ENCODE assay signal across 8 cellular contexts in the genomic region with DNA sequence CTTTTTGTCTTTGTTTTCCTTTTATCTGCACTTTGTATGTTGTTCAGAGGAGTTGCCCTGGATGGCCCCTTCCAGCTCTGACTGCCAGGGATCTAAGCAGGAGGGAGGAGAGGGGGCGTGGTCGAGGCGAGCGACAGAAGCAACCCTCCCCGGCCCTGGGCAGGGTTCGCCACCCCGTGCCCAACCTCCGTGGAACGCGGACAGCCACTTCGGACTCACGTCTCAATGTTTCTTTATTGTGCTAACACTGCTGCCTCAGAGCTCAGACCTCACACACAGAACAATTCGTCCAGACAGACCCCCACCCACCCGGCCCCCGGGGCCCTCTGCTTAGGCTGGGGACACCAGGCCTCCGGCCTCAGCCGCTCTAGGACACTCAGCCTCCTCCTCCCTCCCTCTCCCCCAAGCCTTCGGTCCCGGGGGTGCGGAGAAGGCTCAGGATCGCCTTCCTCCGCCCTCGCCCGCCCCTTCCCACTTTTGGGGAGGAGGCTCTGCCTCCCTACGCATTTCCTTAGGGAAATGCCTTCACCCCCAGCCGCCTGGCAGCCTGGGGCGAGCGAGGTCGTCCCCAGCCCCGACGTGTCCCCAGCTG. TPM values are rescaled to one million over a fixed set of nuclear protein-coding genes. Genes with fewer than 3 reads are reported as not detected.
DNase-seq lines count a peak whose midpoint lies in the region; ATAC-seq and TF ChIP-seq lines count a peak whose summit lies in the region.

No MANE protein-coding gene starts in this region.

- in situ Hi-C loops in HAP-1 (cut with MboI; ENCODE audit: low sequenced_read_pairs): no loop called here
- in situ Hi-C loops in gastrocnemius medialis (cut with MboI; ENCODE audit: low sequenced_read_pairs in 4 of 4): loop anchor here in 1 of 4 donors (10.0 kb wide), 1 partner anchor 49 kb away; a partner anchor contains a TSS

- intact Hi-C loops in gastrocnemius medialis (cut with DNase I; ENCODE audit: low total_unique reads): loop anchor here (2.0 to 10.0 kb wide), 3 partner anchors 25 to 73 kb away; a partner anchor contains a TSS

- ATAC-seq in gastrocnemius medialis: peak; percentile 70 to 79

- POLR2A ChIA-PET in RWPE1 (lab: Yijun Ruan, JAX; ENCODE audit: low non-redundant PET): no interaction called here

- H3K9me3 ChIP-seq in HAP-1 (no peaks in the 10 kb centered on the region), gastrocnemius medialis (no peaks in the 10 kb centered on the region)

- H3K4me3 ChIP-seq in HAP-1 (peak overlapping the region; percentile 28), cardiac fibroblast (replicated peaks in 1 of 2; ENCODE audit: low read depth in 2 of 2, low read length in 2 of 2) (peak overlapping the region; percentile 64 to 68), gastrocnemius medialis (peak overlapping the region; percentile 69 to 99 (median 82))

- H3K27me3 ChIP-seq in HAP-1 (ENCODE audit: low read depth): no peaks in the 10 kb centered on the region; the same call in 1 of the 2 replicates
- H3K27me3 ChIP-seq in gastrocnemius medialis: no peaks in the 10 kb centered on the region

- TF ChIP-seq CTCF in RWPE1 (conservative IDR thresholded peaks at IDR 0.05; ENCODE audit: low read depth) (no peak), cardiac fibroblast (IDR thresholded peaks at IDR 0.05; ENCODE audit: low read depth, low read length) (no peak), gastrocnemius medialis (IDR thresholded peaks at IDR 0.05 in 4 of 5, conservative IDR thresholded peaks at IDR 0.05 in 1 of 5) (no peak)

- H3K4me1 ChIP-seq in HAP-1: peaks cover 3% of the 10 kb centered on the region; the same call in 1 of the 2 replicates
- peaks cover 8 to 14% of the 10 kb centered on the region in 2 donors for H3K4me1 ChIP-seq in gastrocnemius medialis

- CTCF ChIA-PET in RWPE1 (lab: Yijun Ruan, JAX): interaction anchor here (1.0 to 1.6 kb wide), 2 partner anchors 37 to 55 kb away, joined by 4 read pairs; no protein-coding TSS in a partner anchor

- no peaks in the 10 kb centered on the region for H3K36me3 ChIP-seq in HAP-1 (replicated peaks)
- H3K36me3 ChIP-seq in gastrocnemius medialis: no peaks in the 10 kb centered on the region

- peak overlapping the region; percentile 91 for H3K27ac ChIP-seq in RWPE1
- peak overlapping the region; percentile 82 to 95 (median 89) for H3K27ac ChIP-seq in gastrocnemius medialis

- DNase-seq in C1 segment of cervical spinal cord (lab: John Stamatoyannopoulos, UW) (peak in 12 of 14 donors; percentile 9 to 78 (median 56)), HAP-1 (ENCODE audit: low spot score in 2 of 2) (peak; percentile 17 to 75), RWPE1 (ENCODE audit: low spot score) (no peak), cardiac fibroblast (ENCODE audit: low read depth in 2 of 2) (peak; percentile 54 to 69), iPS-NIHi11 (ENCODE audit: low spot score) (peak; percentile 74), gastrocnemius medialis (peak; percentile 38 to 54), UCSD-AML1 (lab: John Stamatoyannopoulos, UW; ENCODE audit: unreplicated experiment) (no peak), NAMALWA (ENCODE audit: low spot score) (no peak)

- no peak for TF ChIP-seq POLR2A in gastrocnemius medialis (IDR thresholded peaks at IDR 0.05)

RNA-seq across cellular contexts. Expression of a gene that starts 8.3 kb away (rescaled TPM):
- total RNA-seq in gastrocnemius medialis: not detected

RNA-seq across cellular contexts. Expression of a gene that starts 27.5 kb away (rescaled TPM):
- 1 to 10 TPM in 2 of 4 donors, under 1 TPM in 1, not detected in 1; 0.75 to 2.3 (median 2.0) TPM for total RNA-seq in gastrocnemius medialis

RNA-seq across cellular contexts. Expression of a gene that starts 45.8 kb away (rescaled TPM):
- total RNA-seq in gastrocnemius medialis: not detected

RNA-seq across cellular contexts. Expression of a gene that starts 52.0 kb away (rescaled TPM):
- total RNA-seq in gastrocnemius medialis: not detected

Comparison
In these comparisons a context has a peak if more than half of its experiments do, and no peak if none do; other contexts are left out.
1. DNase-seq: peak in C1 segment of cervical spinal cord (12 of 14), HAP-1 (2 of 2), cardiac fibroblast (2 of 2), iPS-NIHi11 (single experiment) and gastrocnemius medialis (2 of 2); none in RWPE1 (single experiment), UCSD-AML1 (single experiment) and NAMALWA (single experiment).
2. H3K4me3 ChIP-seq: peak in every context shown above with its lines; median percentile 82 in gastrocnemius medialis; 66 in cardiac fibroblast; 28 in HAP-1.